ENCODE assay signal across 20 cellular contexts in the genomic region with DNA sequence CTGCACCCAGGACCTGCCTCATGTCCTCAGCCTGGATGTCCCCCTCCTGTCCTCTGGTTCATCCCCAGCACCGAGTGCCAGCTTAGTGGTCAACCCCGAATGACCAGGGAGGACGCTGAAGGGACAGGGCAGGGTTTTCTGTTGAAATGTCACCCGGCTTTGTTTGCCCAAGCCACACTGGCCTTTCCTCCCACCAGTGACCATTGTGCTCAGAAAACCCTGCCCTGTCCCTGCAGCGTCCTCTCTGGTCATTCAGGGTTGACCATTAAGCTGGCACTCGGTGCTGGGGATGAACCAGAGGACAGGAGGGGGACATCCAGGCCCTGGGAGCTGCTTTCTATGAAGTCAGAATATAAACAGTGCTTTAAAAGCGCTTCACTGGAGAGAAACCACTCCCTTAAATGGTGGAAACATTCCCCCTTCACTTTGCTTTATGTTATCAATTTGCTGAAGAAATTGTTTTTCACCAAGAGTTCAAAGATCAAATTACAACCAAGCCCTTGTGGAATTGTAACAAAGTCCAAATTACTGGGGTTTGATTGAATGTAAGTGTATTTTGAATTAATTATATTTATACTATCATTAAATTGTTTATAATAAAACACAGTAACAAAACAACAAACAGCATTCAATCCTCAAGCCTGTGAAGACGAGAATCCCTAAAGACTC. TPM values are rescaled to one million over a fixed set of nuclear protein-coding genes. Genes with fewer than 3 reads are reported as not detected.
DNase-seq lines count a peak whose midpoint lies in the region; ATAC-seq, FAIRE-seq and TF ChIP-seq lines count a peak whose summit lies in the region.
"Had no signal": no experiment of that assay in that cellular context is flagged by ENCODE, and none has a peak within 500 bp of the region (broad histone marks: within the 10 kb centered on the region; RNA-seq: fewer than 3 reads in every experiment).

No MANE protein-coding gene starts in this region.

- 0 out of 2 replicates have a peak, but pooled peaks have one; percentile 30 for TF ChIP-seq RAD21 in HepG2 (CRISPR knock-in tag; IDR thresholded peaks at IDR 0.05)

- peak overlapping the region in 3 of 4 donors; percentile 15 to 77 (median 73) for H3K27ac ChIP-seq in Peyer's patch
- H3K27ac ChIP-seq in HepG2 (ENCODE audit: extremely low read length, insufficient read depth, low read length), result peak overlapping the region; percentile 77
- H3K27ac ChIP-seq in pancreas, result no peak overlapping the region
- peak overlapping the region; percentile 15 to 71 (median 22) for H3K27ac ChIP-seq in tibial nerve
- H3K27ac ChIP-seq: KMS-11 had no signal

- in situ Hi-C loops in HepG2 (cut with HindIII; ENCODE audit: extremely low pct_ligation_motif_present, low pct_unique_long_range_greater_than_20kb), result loop anchor here (10.0 kb wide), 1 partner anchor 130 kb away; no protein-coding TSS in a partner anchor

- no peak for TF ChIP-seq EP300 in HepG2 (IDR thresholded peaks at IDR 0.05; ENCODE audit: low read depth in 2 of 2, low read length in 2 of 2)
- no peak for TF ChIP-seq EP300 in HepG2 (CRISPR knock-in tag; IDR thresholded peaks at IDR 0.05; ENCODE audit: borderline replicate concordance)
- TF ChIP-seq EP300 in tibial nerve (IDR thresholded peaks at IDR 0.05), result no peak

- peaks cover 0 to 57% (median 0%) of the 10 kb centered on the region in 3 donors for H3K36me3 ChIP-seq in Peyer's patch
- H3K36me3 ChIP-seq in HepG2 (replicated peaks in 1 of 2; ENCODE audit: control insufficient read depth in 1 of 2, insufficient read depth in 2 of 2, low read length in 2 of 2), result peaks cover 7 to 41% of the 10 kb centered on the region in 2 experiments; a peak in 4 of 5 replicates
- peaks cover 0 to 24% (median 0%) of the 10 kb centered on the region in 3 donors for H3K36me3 ChIP-seq in pancreas
- H3K36me3 ChIP-seq in tibial nerve, result peaks cover 0 to 88% (median 0%) of the 10 kb centered on the region in 3 donors

- peak overlapping the region; percentile 27; the same call in 1 of the 2 replicates for H3K9ac ChIP-seq in HepG2 (ENCODE audit: insufficient read depth, low read depth, low read length)
- H3K9ac ChIP-seq: KMS-11 had no signal

- intact Hi-C loops in HepG2 (cut with micrococcal nuclease; ENCODE audit: unreplicated experiment), result loop anchor here (1.0 kb wide), 2 partner anchors 31 to 135 kb away; no protein-coding TSS in a partner anchor
- intact Hi-C loops in pancreas (cut with DNase I), result no loop called here
- intact Hi-C loops in left ventricle myocardium superior (cut with micrococcal nuclease), result no loop called here

- CTCF ChIA-PET in HepG2 (lab: Yijun Ruan, JAX; ENCODE audit: low intra/inter-chr PET ratio, low total read pairs), result interaction anchor here (2.5 kb wide), 1 partner anchor 135 kb away, joined by 15 read pairs; no protein-coding TSS in a partner anchor

- no peak overlapping the region for H2AFZ ChIP-seq in HepG2 (ENCODE audit: low read length)

- H3K4me3 ChIP-seq in Peyer's patch, result peak overlapping the region in 1 of 4 donors; percentile 5
- peak overlapping the region in 1 of 3 experiments; percentile 20; a peak in 2 of 6 replicates for H3K4me3 ChIP-seq in HepG2 (replicated peaks in 1 of 3; ENCODE audit: insufficient read depth in 1 of 3, low read depth in 2 of 3, low read length in 3 of 3)
- H3K4me3 ChIP-seq in pancreas, result no peak overlapping the region
- no peak overlapping the region for H3K4me3 ChIP-seq in tibial nerve

- H3K4me1 ChIP-seq in Peyer's patch (peaks cover 0 to 14% (median 0%) of the 10 kb centered on the region in 4 donors), HepG2 (ENCODE audit: insufficient read depth, low read length) (peaks cover 26% of the 10 kb centered on the region), pancreas (peaks cover 0 to 4% (median 0%) of the 10 kb centered on the region in 3 donors), tibial nerve (peaks cover 0 to 20% (median 12%) of the 10 kb centered on the region in 4 donors)
- H3K4me1 ChIP-seq: BE2C had no signal

- FAIRE-seq in HepG2 (lab: Jason Lieb, UNC) (no peak), pancreas (lab: Jason Lieb, UNC) (peak; percentile 5)
- FAIRE-seq: A204.1 had no signal

- no peaks in the 10 kb centered on the region for H3K79me2 ChIP-seq in HepG2 (ENCODE audit: insufficient read depth, low read length)

- ATAC-seq in HepG2 (peak; percentile 89), pancreas (no peak), GM18909 (IDR thresholded peaks at IDR 0.05; ENCODE audit: poor library complexity, unreplicated experiment) (no peak), GM21528 (IDR thresholded peaks at IDR 0.05; ENCODE audit: low FRiP score, unreplicated experiment) (no peak), left ventricle myocardium superior (no peak)

- POLR2A ChIA-PET in HepG2 (lab: Yijun Ruan, JAX), result interaction anchor here (0.7 to 2.6 kb wide), 8 partner anchors 19 to 123 kb away, joined by 3 to 44 read pairs (median 4); a partner anchor contains a TSS

- peak overlapping the region; percentile 66 for H3K4me2 ChIP-seq in HepG2 (ENCODE audit: low read depth, low read length)
- H3K4me2 ChIP-seq: KMS-11 had no signal

- TF ChIP-seq CTCF in Peyer's patch (IDR thresholded peaks at IDR 0.05), result peak in 1 of 6 experiments; percentile 6
- TF ChIP-seq CTCF in HepG2 (CRISPR knock-in tag; IDR thresholded peaks at IDR 0.05), result peak; percentile 64
- no peak for TF ChIP-seq CTCF in pancreas (IDR thresholded peaks at IDR 0.05)
- TF ChIP-seq CTCF in tibial nerve (IDR thresholded peaks at IDR 0.05), result peak in 1 of 5 experiments; percentile 27

- no peaks in the 10 kb centered on the region for H3K9me3 ChIP-seq in Peyer's patch
- H3K9me3 ChIP-seq in HepG2 (ENCODE audit: low read length), result no peaks in the 10 kb centered on the region
- no peaks in the 10 kb centered on the region for H3K9me3 ChIP-seq in pancreas
- H3K9me3 ChIP-seq in tibial nerve, result no peaks in the 10 kb centered on the region
- H3K9me3 ChIP-seq: BE2C had no signal

- 46% methylated on average over 3 of the region's 8 CpGs for WGBS in HepG2 (ENCODE audit: low lambda C conversion rate)
- 85 to 91% methylated on average over 8 of the region's 8 CpGs for WGBS in pancreas, 2 donors
- WGBS in tibial nerve, 2 donors, result 50 to 67% methylated on average over 8 of the region's 8 CpGs

- no peaks in the 10 kb centered on the region for H3K27me3 ChIP-seq in Peyer's patch
- H3K27me3 ChIP-seq in HepG2 (ENCODE audit: control insufficient read depth in 1 of 2, insufficient read depth in 2 of 2, low read length in 2 of 2), result no peaks in the 10 kb centered on the region
- no peaks in the 10 kb centered on the region for H3K27me3 ChIP-seq in pancreas
- H3K27me3 ChIP-seq in tibial nerve, result no peaks in the 10 kb centered on the region
- H3K27me3 ChIP-seq: BE2C had no signal

- DNase-seq in Peyer's patch (peak in 1 of 3 donors; percentile 45), HepG2 (ENCODE audit: low spot score) (peak; percentile 65), pancreas (no peak), tibial nerve (ENCODE audit: low spot score in 2 of 2) (no peak), cerebellar nuclear complex (lab: John Stamatoyannopoulos, UW) (no peak), left ventricle myocardium superior (no peak)
- DNase-seq: BE2C; CD4-positive, alpha-beta T cell; MV-4-11; NCI-H1417; NCI-H187; NCI-H2227 treated with DMSO at 0.1 percent for 48 hours; NCI-H510A treated with DMSO at 0.1 percent for 48 hours; NCI-H82; RPMI8226; SHP77 treated with DMSO at 0.1 percent for 48 hours had no signal

- no TSS peak for BruUV-seq in HepG2 (replicated peaks; lab: Mats Ljungman, UMichigan)

- no peaks in the 10 kb centered on the region for H4K20me1 ChIP-seq in HepG2 (ENCODE audit: insufficient read depth, low read length)

- TF ChIP-seq POLR2A in Peyer's patch (IDR thresholded peaks at IDR 0.05) (no peak), HepG2 (IDR thresholded peaks at IDR 0.05; ENCODE audit: insufficient read depth in 1 of 2, low read depth in 2 of 2, low read length in 2 of 2) (no peak), tibial nerve (IDR thresholded peaks at IDR 0.05) (no peak)

RNA-seq across cellular contexts. Expression of a gene that starts 21.4 kb away (rescaled TPM):
- total RNA-seq in Peyer's patch (100 to 1,000 TPM in 2 of 4 donors, 10 to 100 TPM in 2; 50.6 to 123 (median 97.7) TPM), HepG2 (2016; rRNA removed; fragmentation: Illumina TruSeq; extraction: Trizol) (54.3 and 59.3 TPM in 2 replicates), pancreas (10 to 100 TPM; 18.2 to 38.8 (median 22.6) TPM), tibial nerve (10 to 100 TPM; 33.7 to 68.4 (median 64.3) TPM), left ventricle myocardium superior (54.5 TPM)
- 48.8 and 53.1 TPM in 2 replicates for total RNA-seq in HepG2 (2016; cell fraction: cytosol; rRNA removed; fragmentation: Illumina TruSeq; extraction: Trizol; ENCODE audit: low read depth)
- 55.5 and 59.7 TPM in 2 replicates for total RNA-seq in HepG2 (2016; cell fraction: insoluble cytoplasmic fraction; rRNA removed; fragmentation: Illumina TruSeq; extraction: Trizol)
- 58.9 and 63.9 TPM in 2 replicates for total RNA-seq in HepG2 (2016; cell fraction: membrane; rRNA removed; fragmentation: Illumina TruSeq; extraction: Trizol)
- 53.4 and 63.0 TPM in 2 replicates for total RNA-seq in HepG2 (2016; cell fraction: nucleus; rRNA removed; fragmentation: Illumina TruSeq; extraction: Trizol)
- polyA plus RNA-seq in HepG2 (2011; rRNA removed) (41.1 and 41.7 TPM in 2 replicates), pancreas (10 to 100 TPM; 92.3 to 98.7 TPM)
- polyA plus RNA-seq in HepG2 (2011; cell fraction: cytosol; rRNA removed), result 28.6 and 35.9 TPM in 2 replicates
- polyA plus RNA-seq in HepG2 (2011; cell fraction: nucleus; rRNA removed), result 164 and 213 TPM in 2 replicates
- 23.6 and 24.3 TPM in 2 replicates for polyA plus RNA-seq in HepG2 (2012)
- polyA plus RNA-seq in HepG2 (2016; cell fraction: cytosol; fragmentation: Illumina TruSeq; extraction: Trizol; ENCODE audit: low read depth), result 51.4 and 54.6 TPM in 2 replicates
- polyA plus RNA-seq in HepG2 (2016; cell fraction: insoluble cytoplasmic fraction; fragmentation: Illumina TruSeq; extraction: Trizol; ENCODE audit: low read depth), result 53.7 and 56.0 TPM in 2 replicates
- 55.8 and 58.6 TPM in 2 replicates for polyA plus RNA-seq in HepG2 (2016; cell fraction: membrane; fragmentation: Illumina TruSeq; extraction: Trizol; ENCODE audit: low read depth)
- 98.7 and 98.9 TPM in 2 replicates for polyA plus RNA-seq in HepG2 (2016; cell fraction: nucleus; fragmentation: Illumina TruSeq; extraction: Trizol; ENCODE audit: insufficient read depth, low read depth)
- polyA minus RNA-seq in HepG2 (2011; rRNA and poly(A)+ RNA removed; ENCODE audit: low replicate concordance), result 31.3 and 59.3 TPM in 2 replicates
- polyA minus RNA-seq in HepG2 (2011; cell fraction: cytosol; rRNA and poly(A)+ RNA removed), result 12.7 and 18.4 TPM in 2 replicates
- 74.3 and 83.8 TPM in 2 replicates for polyA minus RNA-seq in HepG2 (2011; cell fraction: nucleus; rRNA and poly(A)+ RNA removed)

RNA-seq across cellular contexts. Expression of a gene that starts 29.0 kb away (rescaled TPM):
- 10 to 100 TPM in 3 of 4 donors, 1 to 10 TPM in 1; 7.4 to 40.4 (median 21.7) TPM for total RNA-seq in Peyer's patch
- 7.9 and 8.1 TPM in 2 replicates for total RNA-seq in HepG2 (2016; rRNA removed; fragmentation: Illumina TruSeq; extraction: Trizol)
- 3.2 and 3.8 TPM in 2 replicates for total RNA-seq in HepG2 (2016; cell fraction: cytosol; rRNA removed; fragmentation: Illumina TruSeq; extraction: Trizol; ENCODE audit: low read depth)
- 6.1 and 7.1 TPM in 2 replicates for total RNA-seq in HepG2 (2016; cell fraction: insoluble cytoplasmic fraction; rRNA removed; fragmentation: Illumina TruSeq; extraction: Trizol)
- 8.5 and 9.2 TPM in 2 replicates for total RNA-seq in HepG2 (2016; cell fraction: membrane; rRNA removed; fragmentation: Illumina TruSeq; extraction: Trizol)
- total RNA-seq in HepG2 (2016; cell fraction: nucleus; rRNA removed; fragmentation: Illumina TruSeq; extraction: Trizol), result 6.1 and 6.4 TPM in 2 replicates
- polyA plus RNA-seq in HepG2 (2011; rRNA removed), result 13.6 and 16.1 TPM in 2 replicates
- 14.0 and 27.3 TPM in 2 replicates for polyA plus RNA-seq in HepG2 (2011; cell fraction: cytosol; rRNA removed)
- polyA plus RNA-seq in HepG2 (2011; cell fraction: nucleus; rRNA removed), result 13.0 and 17.3 TPM in 2 replicates
- 6.5 and 7.4 TPM in 2 replicates for polyA plus RNA-seq in HepG2 (2012)
- 6.7 and 6.9 TPM in 2 replicates for polyA plus RNA-seq in HepG2 (2016; cell fraction: cytosol; fragmentation: Illumina TruSeq; extraction: Trizol; ENCODE audit: low read depth)
- 15.1 and 17.1 TPM in 2 replicates for polyA plus RNA-seq in HepG2 (2016; cell fraction: insoluble cytoplasmic fraction; fragmentation: Illumina TruSeq; extraction: Trizol; ENCODE audit: low read depth)
- 12.7 and 14.0 TPM in 2 replicates for polyA plus RNA-seq in HepG2 (2016; cell fraction: membrane; fragmentation: Illumina TruSeq; extraction: Trizol; ENCODE audit: low read depth)
- polyA plus RNA-seq in HepG2 (2016; cell fraction: nucleus; fragmentation: Illumina TruSeq; extraction: Trizol; ENCODE audit: insufficient read depth, low read depth), result 15.2 and 17.6 TPM in 2 replicates
- polyA minus RNA-seq in HepG2 (2011; rRNA and poly(A)+ RNA removed; ENCODE audit: low replicate concordance), result 11.5 and 18.2 TPM in 2 replicates
- polyA minus RNA-seq in HepG2 (2011; cell fraction: cytosol; rRNA and poly(A)+ RNA removed), result 12.1 and 16.0 TPM in 2 replicates
- 7.1 TPM in 2 replicates for polyA minus RNA-seq in HepG2 (2011; cell fraction: nucleus; rRNA and poly(A)+ RNA removed)
- 1 to 10 TPM; 4.0 to 7.7 (median 6.0) TPM for total RNA-seq in pancreas
- 1 to 10 TPM; 4.6 to 5.3 TPM for polyA plus RNA-seq in pancreas
- 10 to 100 TPM; 23.6 to 32.2 (median 28.3) TPM for total RNA-seq in tibial nerve
- total RNA-seq in left ventricle myocardium superior, result 7.7 TPM

Comparison
In these comparisons a context has a peak if more than half of its experiments do, and no peak if none do; other contexts are left out.
1. H3K27ac ChIP-seq: peak in Peyer's patch (3 of 4), HepG2 (single experiment) and tibial nerve (4 of 4); none in pancreas (0 of 4).